Comparison of ENCODE assay signal across 8 cellular contexts in the genomic region with DNA sequence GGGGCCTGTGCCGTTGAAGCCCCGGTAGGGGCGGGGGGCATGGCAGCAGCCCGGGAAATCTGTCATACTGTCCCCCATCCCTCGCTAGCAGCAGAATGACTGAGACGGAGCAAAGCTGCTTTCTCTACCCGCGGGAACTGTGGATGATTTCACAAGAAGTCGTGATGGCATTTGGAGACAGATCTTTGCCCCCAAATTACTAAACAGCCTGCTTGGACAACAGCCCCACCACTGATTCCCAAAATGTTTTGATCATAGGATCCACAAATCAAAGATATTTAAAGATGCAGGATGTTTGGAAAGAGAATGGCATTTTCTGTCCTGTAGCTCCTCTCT.
DNase-seq lines count a peak whose midpoint lies in the region; TF ChIP-seq lines count a peak whose summit lies in the region.

No MANE protein-coding gene starts in this region.

- CTCF ChIA-PET in mammary epithelial cell (lab: Charles Lee; ENCODE audit: low non-redundant PET) = no interaction called here

- peak overlapping the region; percentile 56 to 73 (median 59) for H3K4me3 ChIP-seq in mammary epithelial cell (replicated peaks in 1 of 3; ENCODE audit: insufficient read depth in 1 of 3, low read depth in 2 of 3, low read length in 3 of 3)
- H3K4me3 ChIP-seq in iPS-20b (ENCODE audit: low read length) = peak overlapping the region; percentile 83
- H3K4me3 ChIP-seq in skeletal muscle cell (ENCODE audit: low read depth, low read length) = peak overlapping the region; percentile 49

- BruUV-seq in mammary epithelial cell (replicated peaks; lab: Mats Ljungman, UMichigan) = no TSS peak

- peaks cover 24% of the 10 kb centered on the region for H3K27me3 Mint-ChIP-seq in HFFc6 (ENCODE audit: insufficient read depth)

- H3K9me3 ChIP-seq in mammary epithelial cell (replicated peaks; ENCODE audit: insufficient read depth, low read length) = peaks cover 7% of the 10 kb centered on the region
- peaks cover 12% of the 10 kb centered on the region; the same call in 1 of the 2 replicates for H3K9me3 ChIP-seq in iPS-20b (ENCODE audit: insufficient read depth, low read depth, low read length)

- H3K27me3 ChIP-seq in mammary epithelial cell (ENCODE audit: insufficient read depth, low read length) (no peaks in the 10 kb centered on the region), iPS-20b (ENCODE audit: insufficient read depth, low read length) (peaks cover 4% of the 10 kb centered on the region; the same call in 1 of the 2 replicates)

- TF ChIP-seq CTCF in HFFc6 (IDR thresholded peaks at IDR 0.05) (no peak), mammary epithelial cell (conservative IDR thresholded peaks at IDR 0.05 in 1 of 2, IDR thresholded peaks at IDR 0.05 in 1 of 2; ENCODE audit: extremely low read depth in 1 of 2, insufficient read depth in 1 of 2, low read depth in 1 of 2, low read length in 2 of 2) (no peak)

- dilution Hi-C loops in mammary epithelial cell (cut with HindIII; ENCODE audit: low sequenced_read_pairs) = no loop called here

- peaks cover 19% of the 10 kb centered on the region for H3K4me1 Mint-ChIP-seq in HFFc6 (ENCODE audit: low read depth)

- H3K27ac ChIP-seq in mammary epithelial cell (ENCODE audit: insufficient read depth, low read depth, low read length) (no peak overlapping the region), iPS-20b (ENCODE audit: low read length) (no peak overlapping the region)

- no peaks in the 10 kb centered on the region for H3K79me2 ChIP-seq in mammary epithelial cell (ENCODE audit: insufficient read depth, low read length)

- peak overlapping the region; percentile 99 for H2AFZ ChIP-seq in mammary epithelial cell (ENCODE audit: low read depth, low read length)

- no peaks in the 10 kb centered on the region for H4K20me1 ChIP-seq in mammary epithelial cell (ENCODE audit: insufficient read depth, low read length)

- H3K36me3 ChIP-seq in mammary epithelial cell (ENCODE audit: insufficient read depth, low read length) (no peaks in the 10 kb centered on the region), iPS-20b (ENCODE audit: insufficient read depth, low read depth, low read length) (no peaks in the 10 kb centered on the region; the same call in 1 of the 2 replicates)

- H3K9ac ChIP-seq in mammary epithelial cell (ENCODE audit: insufficient read depth, low read length) (no peak overlapping the region), iPS-20b (ENCODE audit: low read depth, low read length) (peak overlapping the region; percentile 68; the same call in 1 of the 2 replicates)

- peaks cover 14% of the 10 kb centered on the region for H3K36me3 Mint-ChIP-seq in HFFc6 (ENCODE audit: low read depth)

- H3K9me3 Mint-ChIP-seq in HFFc6 = peaks cover 24% of the 10 kb centered on the region

- H3K27ac Mint-ChIP-seq in HFFc6 = no peak overlapping the region

- 20% methylated on average over 1 of the region's 9 CpGs for WGBS in mammary epithelial cell (ENCODE audit: low coverage, missing lambda C conversion rate)

- in situ Hi-C loops in mammary epithelial cell (cut with MboI; ENCODE audit: low sequenced_read_pairs in 2 of 2) = no loop called here

- H3K4me2 ChIP-seq in mammary epithelial cell (ENCODE audit: insufficient read depth, low read depth, low read length) = peak overlapping the region; percentile 97

- DNase-seq in HFFc6 (no peak), mammary epithelial cell (no peak), skeletal muscle cell (ENCODE audit: low read depth) (no peak), NCI-H69 (lab: John Stamatoyannopoulos, UW) (no peak), DMS79 (lab: John Stamatoyannopoulos, UW) (no peak), NCI-H2029 (lab: John Stamatoyannopoulos, UW) (no peak), HT-29 (ENCODE audit: low spot score) (no peak)

- peaks cover 19% of the 10 kb centered on the region for H3K4me1 ChIP-seq in mammary epithelial cell (ENCODE audit: insufficient read depth, low read length)
- H3K4me1 ChIP-seq in iPS-20b (ENCODE audit: insufficient read depth, low read length) = peaks cover 14% of the 10 kb centered on the region

- intact Hi-C loops in mammary epithelial cell (cut with micrococcal nuclease) = no loop called here

- peak overlapping the region; percentile 84 for H3K4me3 Mint-ChIP-seq in HFFc6
